In the genomic region with DNA sequence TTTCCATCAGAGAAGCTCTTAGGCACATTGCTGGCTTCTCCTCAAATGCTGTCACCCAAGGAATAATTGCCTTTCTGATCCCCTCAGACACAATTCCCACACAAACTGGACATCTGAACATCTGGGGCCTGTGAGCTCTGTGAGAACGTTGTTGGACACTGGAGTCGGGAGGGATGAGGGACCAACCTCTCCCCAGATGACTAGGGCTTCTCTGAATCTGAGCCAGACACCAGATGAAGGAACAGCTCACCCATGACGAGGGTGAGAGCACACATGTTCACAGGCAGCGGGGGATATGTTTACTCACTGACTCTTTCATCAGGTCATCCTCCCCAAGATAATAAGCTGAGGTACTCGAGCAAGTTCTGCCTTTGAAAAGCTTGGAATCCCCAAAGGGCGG, we compare ENCODE assay signal across 18 cellular contexts.
DNase-seq lines count a peak whose midpoint lies in the region; ATAC-seq and TF ChIP-seq lines count a peak whose summit lies in the region.
"Had no signal": no experiment of that assay in that cellular context is flagged by ENCODE, and none has a peak within 500 bp of the region (broad histone marks: within the 10 kb centered on the region; RNA-seq: fewer than 3 reads in every experiment).

No MANE protein-coding gene starts in this region.

- H3K27ac Mint-ChIP-seq in activated naive CD8-positive, alpha-beta T cell treated with anti-CD3 and anti-CD28 coated beads, Interleukin-2, amount 50 U/mL, for 24 hours = peak overlapping the region; percentile 35
- no peak overlapping the region for H3K27ac Mint-ChIP-seq in activated T-cell treated with anti-CD3 and anti-CD28 coated beads, Interleukin-2, amount 50 U/mL, for 72 hours
- no peak overlapping the region for H3K27ac Mint-ChIP-seq in immature natural killer cell

- H3K36me3 Mint-ChIP-seq in activated naive CD8-positive, alpha-beta T cell treated with anti-CD3 and anti-CD28 coated beads, Interleukin-2, amount 50 U/mL, for 24 hours (ENCODE audit: low read depth) = peaks cover 4% of the 10 kb centered on the region
- H3K36me3 Mint-ChIP-seq in activated T-cell treated with anti-CD3 and anti-CD28 coated beads, Interleukin-2, amount 50 U/mL, for 72 hours (ENCODE audit: insufficient read depth in 2 of 2) = peaks cover 0 to 2% of the 10 kb centered on the region in 2 donors
- H3K36me3 Mint-ChIP-seq in immature natural killer cell = peaks cover under 1 to 9% (median 4%) of the 10 kb centered on the region in 3 donors

- TF ChIP-seq CTCF in AG10803 (conservative IDR thresholded peaks at IDR 0.05; ENCODE audit: low read length) (no peak), foreskin fibroblast (IDR thresholded peaks at IDR 0.05; ENCODE audit: low read depth, low read length) (no peak)

- ATAC-seq in activated naive CD8-positive, alpha-beta T cell treated with anti-CD3 and anti-CD28 coated beads, Interleukin-2, amount 50 U/mL, for 24 hours = no peak
- no peak for ATAC-seq in HG02884 (IDR thresholded peaks at IDR 0.05; ENCODE audit: unreplicated experiment)
- no peak for ATAC-seq in activated T-cell treated with anti-CD3 and anti-CD28 coated beads, Interleukin-2, amount 50 U/mL, for 72 hours (replicated peaks in 1 of 2)
- ATAC-seq: GM12878 had no signal

- no peak overlapping the region for H3K4me3 ChIP-seq in AG10803 (ENCODE audit: low read length)
- H3K4me3 ChIP-seq in foreskin fibroblast (ENCODE audit: low read depth in 1 of 2, low read length in 2 of 2) = no peak overlapping the region
- H3K4me3 ChIP-seq: breast epithelium, GM12878, smooth muscle cell had no signal

- H3K4me1 Mint-ChIP-seq in activated naive CD8-positive, alpha-beta T cell treated with anti-CD3 and anti-CD28 coated beads, Interleukin-2, amount 50 U/mL, for 24 hours = peaks cover 42% of the 10 kb centered on the region
- peaks cover 68% of the 10 kb centered on the region for H3K4me1 Mint-ChIP-seq in activated T-cell treated with anti-CD3 and anti-CD28 coated beads, Interleukin-2, amount 50 U/mL, for 72 hours (ENCODE audit: low read depth)
- H3K4me1 Mint-ChIP-seq in immature natural killer cell = peaks cover 9 to 28% of the 10 kb centered on the region in 2 donors

- peak; percentile 87 for DNase-seq in AG10803 (ENCODE audit: low read depth)
- DNase-seq in HT-29 (ENCODE audit: low spot score) = peak; percentile 11
- DNase-seq in activated naive CD8-positive, alpha-beta T cell treated with anti-CD3 and anti-CD28 coated beads, Interleukin-2, amount 50 U/mL, for 24 hours = no peak
- peak; percentile 96 to 97 for DNase-seq in foreskin fibroblast
- DNase-seq in NCI-H1092 (lab: John Stamatoyannopoulos, UW) = no peak
- DNase-seq in activated T-cell treated with anti-CD3 and anti-CD28 coated beads, Interleukin-2, amount 50 U/mL, for 72 hours = no peak
- DNase-seq in immature natural killer cell = no peak
- DNase-seq: activated CD4-positive, alpha-beta T cell treated with anti-CD3 and anti-CD28 coated beads, Interleukin-2, amount 50 U/mL, for 4 hours; AML-193; DMS153; effector CD4-positive, alpha-beta T cell; NCI-H1694; NCI-H526; occipital lobe had no signal

- no peaks in the 10 kb centered on the region for H3K9me3 Mint-ChIP-seq in activated naive CD8-positive, alpha-beta T cell treated with anti-CD3 and anti-CD28 coated beads, Interleukin-2, amount 50 U/mL, for 24 hours
- H3K9me3 Mint-ChIP-seq in activated T-cell treated with anti-CD3 and anti-CD28 coated beads, Interleukin-2, amount 50 U/mL, for 72 hours = peaks cover 0 to 2% of the 10 kb centered on the region in 2 donors
- peaks cover 0 to 2% (median 0%) of the 10 kb centered on the region in 6 donors for H3K9me3 Mint-ChIP-seq in immature natural killer cell

- H3K27me3 Mint-ChIP-seq in activated naive CD8-positive, alpha-beta T cell treated with anti-CD3 and anti-CD28 coated beads, Interleukin-2, amount 50 U/mL, for 24 hours = peaks cover 28% of the 10 kb centered on the region
- peaks cover 33% of the 10 kb centered on the region for H3K27me3 Mint-ChIP-seq in activated T-cell treated with anti-CD3 and anti-CD28 coated beads, Interleukin-2, amount 50 U/mL, for 72 hours (ENCODE audit: low read depth)
- H3K27me3 Mint-ChIP-seq in immature natural killer cell (ENCODE audit: low read depth in 3 of 3) = peaks cover 2 to 22% (median 2%) of the 10 kb centered on the region in 3 donors

- no peak overlapping the region for H3K4me3 Mint-ChIP-seq in activated naive CD8-positive, alpha-beta T cell treated with anti-CD3 and anti-CD28 coated beads, Interleukin-2, amount 50 U/mL, for 24 hours
- no peak overlapping the region for H3K4me3 Mint-ChIP-seq in activated T-cell treated with anti-CD3 and anti-CD28 coated beads, Interleukin-2, amount 50 U/mL, for 72 hours
- no peak overlapping the region for H3K4me3 Mint-ChIP-seq in immature natural killer cell

Comparison
In these comparisons a context has a peak if more than half of its experiments do, and no peak if none do; other contexts are left out.
1. DNase-seq: peak in AG10803 (single experiment), HT-29 (single experiment) and foreskin fibroblast (2 of 2); none in activated naive CD8-positive, alpha-beta T cell treated with anti-CD3 and anti-CD28 coated beads, Interleukin-2, amount 50 U/mL, for 24 hours (single experiment), NCI-H1092 (single experiment), activated T-cell treated with anti-CD3 and anti-CD28 coated beads, Interleukin-2, amount 50 U/mL, for 72 hours (0 of 2) and immature natural killer cell (0 of 3).